19 cellular contexts compared by ENCODE assay signal in genomic region chr10:116989439-116989838, GRCh38. TPM values are rescaled to one million over a fixed set of nuclear protein-coding genes. Genes with fewer than 3 reads are reported as not detected.
"Had no signal": no experiment of that assay in that cellular context is flagged by ENCODE, and none has a peak within 500 bp of the region (broad histone marks: within the 10 kb centered on the region; RNA-seq: fewer than 3 reads in every experiment).

No MANE protein-coding gene starts in this region.

- H3K27me3 ChIP-seq: adrenal gland, foreskin keratinocyte, heart left ventricle, neutrophil, transverse colon had no signal

- H3K4me1 Mint-ChIP-seq: activated B cell treated with CpG ODN at 0.5 μM for 24 hours; activated CD4-positive, alpha-beta T cell treated with anti-CD3 and anti-CD28 coated beads, Interleukin-2, amount 10 ng/mL, durations not matched to agents 24 days and 14 days; stimulated activated effector memory CD8-positive, alpha-beta T cell treated with anti-CD3 and anti-CD28 coated beads, Interleukin-12 subunit alpha, Interleukin-12 subunit beta, amount 100 ng/mL, for 72 hours had no signal

- H3K9me2 ChIP-seq: SK-N-SH had no signal

- H3K4me1 ChIP-seq: adrenal gland, heart left ventricle had no signal

- H3K27me3 Mint-ChIP-seq: brain had no signal

- H3K4me2 ChIP-seq: SK-N-SH, smooth muscle cell had no signal

- H3K36me3 ChIP-seq: adrenal gland, heart left ventricle, neutrophil, transverse colon had no signal

- H3K4me3 ChIP-seq: adrenal gland, heart left ventricle, smooth muscle cell, transverse colon had no signal

- H3K9ac ChIP-seq: SK-N-SH had no signal

- ATAC-seq: foreskin keratinocyte; heart left ventricle; right cardiac atrium; stimulated activated effector memory CD8-positive, alpha-beta T cell treated with anti-CD3 and anti-CD28 coated beads, Interleukin-12 subunit alpha, Interleukin-12 subunit beta, amount 100 ng/mL, for 72 hours had no signal

- H3K27ac ChIP-seq: adrenal gland, foreskin keratinocyte, heart left ventricle, neutrophil, transverse colon had no signal

- H3K4me3 Mint-ChIP-seq: activated B cell treated with CpG ODN at 0.5 μM for 24 hours; activated CD4-positive, alpha-beta T cell treated with anti-CD3 and anti-CD28 coated beads, Interleukin-2, amount 10 ng/mL, durations not matched to agents 24 days and 14 days; brain; stimulated activated effector memory CD8-positive, alpha-beta T cell treated with anti-CD3 and anti-CD28 coated beads, Interleukin-12 subunit alpha, Interleukin-12 subunit beta, amount 100 ng/mL, for 72 hours had no signal

- H3K9me3 Mint-ChIP-seq: activated B cell treated with CpG ODN at 0.5 μM for 24 hours; activated CD4-positive, alpha-beta T cell treated with anti-CD3 and anti-CD28 coated beads, Interleukin-2, amount 10 ng/mL, durations not matched to agents 24 days and 14 days; activated T-helper 2 cell treated with anti-CD3 and anti-CD28 coated beads, Interferon-gamma antibody, Interleukin-2, Interleukin-4, amounts not matched to agents 10 μg/mL and 5 μg/mL and 100 μg/mL, durations not matched to agents 14 hours and 24 hours and 36 hours; stimulated activated effector memory CD8-positive, alpha-beta T cell treated with anti-CD3 and anti-CD28 coated beads, Interleukin-12 subunit alpha, Interleukin-12 subunit beta, amount 100 ng/mL, for 72 hours had no signal

- H3K36me3 Mint-ChIP-seq: stimulated activated effector memory CD8-positive, alpha-beta T cell treated with anti-CD3 and anti-CD28 coated beads, Interleukin-12 subunit alpha, Interleukin-12 subunit beta, amount 100 ng/mL, for 72 hours had no signal

- H3K27ac Mint-ChIP-seq: activated B cell treated with CpG ODN at 0.5 μM for 24 hours; activated CD4-positive, alpha-beta T cell treated with anti-CD3 and anti-CD28 coated beads, Interleukin-2, amount 10 ng/mL, durations not matched to agents 24 days and 14 days; activated T-helper 2 cell treated with anti-CD3 and anti-CD28 coated beads, Interferon-gamma antibody, Interleukin-2, Interleukin-4, amounts not matched to agents 10 μg/mL and 5 μg/mL and 100 μg/mL, durations not matched to agents 14 hours and 24 hours and 36 hours; stimulated activated effector memory CD8-positive, alpha-beta T cell treated with anti-CD3 and anti-CD28 coated beads, Interleukin-12 subunit alpha, Interleukin-12 subunit beta, amount 100 ng/mL, for 72 hours had no signal

- DNase-seq: activated B cell treated with CpG ODN at 0.5 μM for 24 hours; activated CD4-positive, alpha-beta T cell treated with anti-CD3 and anti-CD28 coated beads, Interleukin-2, amount 10 ng/mL, durations not matched to agents 24 days and 14 days; activated CD8-positive, alpha-beta memory T cell treated with anti-CD3 and anti-CD28 coated beads for 24 hours; activated naive CD4-positive, alpha-beta T cell treated with anti-CD3 and anti-CD28 coated beads, Interleukin-2, amount 50 U/mL, for 16 hours; activated T-cell treated with anti-CD3 and anti-CD28 coated beads for 4 hours; adrenal gland; cerebellar nuclear complex; foreskin keratinocyte; heart left ventricle; posterior cingulate gyrus; right cardiac atrium; SK-N-SH; T-helper 1 cell; transverse colon had no signal

- H3K9me3 ChIP-seq: adrenal gland, heart left ventricle, neutrophil, SK-N-SH, transverse colon had no signal

RNA-seq across cellular contexts. Expression of gene SHTN1, which starts 15.5 kb away (rescaled TPM):
- total RNA-seq: activated B cell treated with CpG ODN at 0.5 μM for 24 hours; activated T-helper 2 cell treated with anti-CD3 and anti-CD28 coated beads, Interferon-gamma antibody, Interleukin-2, Interleukin-4, amounts not matched to agents 10 μg/mL and 5 μg/mL and 100 μg/mL, durations not matched to agents 14 hours and 24 hours and 36 hours had no signal
